In the genomic region with DNA sequence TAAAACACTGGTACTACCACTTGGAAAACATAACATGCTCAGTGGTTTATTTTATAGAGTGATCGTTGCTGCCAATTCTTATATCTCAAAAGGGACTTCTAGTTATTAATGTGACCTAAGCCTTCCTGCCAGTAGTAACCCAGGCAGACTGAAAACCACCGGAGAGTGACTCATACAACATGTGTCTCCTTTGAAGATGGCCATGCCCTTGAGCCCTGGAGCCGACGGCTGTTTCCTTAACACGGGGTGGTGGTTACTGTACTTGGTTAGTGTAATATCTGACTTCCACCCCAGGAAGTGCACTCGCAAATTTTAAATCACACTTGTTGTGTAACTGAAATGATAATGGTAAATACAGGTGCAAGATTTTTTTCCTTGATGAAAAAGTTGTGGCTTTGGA, we compare ENCODE assay signal across 9 cellular contexts. TPM values are rescaled to one million over a fixed set of nuclear protein-coding genes. Genes with fewer than 3 reads are reported as not detected.
DNase-seq lines count a peak whose midpoint lies in the region; ATAC-seq, FAIRE-seq and TF ChIP-seq lines count a peak whose summit lies in the region.
"Had no signal": no experiment of that assay in that cellular context is flagged by ENCODE, and none has a peak within 500 bp of the region (broad histone marks: within the 10 kb centered on the region; RNA-seq: fewer than 3 reads in every experiment).

No MANE protein-coding gene starts in this region.

- peaks cover 34% of the 10 kb centered on the region for H3F3A ChIP-seq in PC-9 (ENCODE audit: insufficient read depth, low read depth)

- intact Hi-C loops in activated CD4-positive, alpha-beta T cell treated with anti-CD3 and anti-CD28 coated beads for 36 hours (cut with DNase I, micrococcal nuclease) = no loop called here
- intact Hi-C loops in PC-9 (cut with micrococcal nuclease; ENCODE audit: unreplicated experiment) = loop anchor here (10.0 kb wide), 1 partner anchor 101 kb away; no protein-coding TSS in a partner anchor

- TF ChIP-seq CTCF in PC-9 (conservative IDR thresholded peaks at IDR 0.05) (no peak), fibroblast of villous mesenchyme (IDR thresholded peaks at IDR 0.05; ENCODE audit: insufficient read depth, low read depth, low read length) (no peak), coronary artery (IDR thresholded peaks at IDR 0.05) (no peak)

- no peaks in the 10 kb centered on the region for H3K4me1 Mint-ChIP-seq in activated CD4-positive, alpha-beta T cell treated with anti-CD3 and anti-CD28 coated beads for 36 hours

- no peaks in the 10 kb centered on the region for H4K20me1 ChIP-seq in PC-9 (ENCODE audit: insufficient read depth)

- H3K36me3 ChIP-seq in PC-9 (ENCODE audit: low read depth) (no peaks in the 10 kb centered on the region), small intestine (ENCODE audit: control insufficient read depth in 2 of 2, insufficient read depth in 2 of 2, low read length in 2 of 2) (no peaks in the 10 kb centered on the region)

- H2AFZ ChIP-seq in PC-9 = no peak overlapping the region

- H3K27me3 Mint-ChIP-seq in activated CD4-positive, alpha-beta T cell treated with anti-CD3 and anti-CD28 coated beads for 36 hours = peaks cover 29% of the 10 kb centered on the region

- no peaks in the 10 kb centered on the region for H3K9me3 Mint-ChIP-seq in activated CD4-positive, alpha-beta T cell treated with anti-CD3 and anti-CD28 coated beads for 36 hours (ENCODE audit: low read depth)

- H3K4me3 Mint-ChIP-seq in activated CD4-positive, alpha-beta T cell treated with anti-CD3 and anti-CD28 coated beads for 36 hours = no peak overlapping the region

- H3K9me2 ChIP-seq in PC-9 (ENCODE audit: insufficient read depth) = no peaks in the 10 kb centered on the region

- no peak overlapping the region; the same call in 1 of the 2 replicates for H3K4me3 ChIP-seq in PC-9
- no peak overlapping the region for H3K4me3 ChIP-seq in fibroblast of villous mesenchyme (ENCODE audit: low read depth, low read length)
- H3K4me3 ChIP-seq in small intestine (ENCODE audit: low read depth in 1 of 2, low read length in 2 of 2) = no peak overlapping the region
- H3K4me3 ChIP-seq in coronary artery = no peak overlapping the region

- CTCF ChIA-PET in activated CD4-positive, alpha-beta T cell treated with anti-CD3 and anti-CD28 coated beads for 36 hours (lab: Charles Lee) = no interaction called here
- CTCF ChIA-PET in PC-9 (lab: Charles Lee) = no interaction called here

- no peaks in the 10 kb centered on the region for H3K79me2 ChIP-seq in PC-9 (ENCODE audit: low read depth)

- POLR2A ChIA-PET in activated CD4-positive, alpha-beta T cell treated with anti-CD3 and anti-CD28 coated beads for 36 hours (lab: Charles Lee) = no interaction called here
- POLR2A ChIA-PET in PC-9 (lab: Charles Lee; ENCODE audit: unreplicated experiment) = interaction anchor here (0.6 kb wide), 1 partner anchor 196 kb away, joined by 5 read pairs; no protein-coding TSS in a partner anchor

- peak overlapping the region; percentile 76 for H3K4me2 ChIP-seq in PC-9

- no peak overlapping the region for H3K27ac Mint-ChIP-seq in activated CD4-positive, alpha-beta T cell treated with anti-CD3 and anti-CD28 coated beads for 36 hours

- H3K4me1 ChIP-seq in PC-9 (replicated peaks; ENCODE audit: insufficient read depth) (peaks cover 37% of the 10 kb centered on the region), small intestine (ENCODE audit: control insufficient read depth in 2 of 2, insufficient read depth in 1 of 2, low read depth in 1 of 2, low read length in 1 of 2) (no peaks in the 10 kb centered on the region)

- H3K9me3 ChIP-seq in PC-9 (ENCODE audit: insufficient read depth, low read depth) = no peaks in the 10 kb centered on the region
- no peaks in the 10 kb centered on the region for H3K9me3 ChIP-seq in small intestine (ENCODE audit: control insufficient read depth, low read depth)

- ATAC-seq in activated CD4-positive, alpha-beta T cell treated with anti-CD3 and anti-CD28 coated beads for 36 hours = peak; percentile 79
- no peak for ATAC-seq in GM18909 (IDR thresholded peaks at IDR 0.05; ENCODE audit: poor library complexity, unreplicated experiment)

- 13 to 32% (median 16%) methylated on average over 6 of the region's 6 CpGs for WGBS in small intestine, 3 donors

- FAIRE-seq in small intestine (lab: Jason Lieb, UNC) = no peak

- H3K27me3 ChIP-seq in PC-9 (ENCODE audit: insufficient read depth, low read depth) (no peaks in the 10 kb centered on the region), small intestine (ENCODE audit: control insufficient read depth in 2 of 2, insufficient read depth in 2 of 2, low read length in 2 of 2) (no peaks in the 10 kb centered on the region)

- BruUV-seq in PC-9 (replicated peaks; lab: Mats Ljungman, UMichigan) = no TSS peak

- peak; percentile 17 for DNase-seq in activated CD4-positive, alpha-beta T cell treated with anti-CD3 and anti-CD28 coated beads for 36 hours
- no peak for DNase-seq in activated CD4-positive, alpha-beta T cell treated with anti-CD3 and anti-CD28 coated beads, Interleukin-2, amount 50 U/mL, for 4 hours
- DNase-seq in PC-9 (peak; percentile 58 to 90), fibroblast of villous mesenchyme (ENCODE audit: low read depth) (peak; percentile 36), small intestine (peak; percentile 5), coronary artery (ENCODE audit: low spot score) (no peak)
- DNase-seq in stimulated activated CD4-positive, alpha-beta T cell treated with anti-CD3 and anti-CD28 coated beads, Interleukin-2, amount 100 ng/mL, for 48 hours = no peak
- DNase-seq: NCI-H1048 had no signal

- H3K36me3 Mint-ChIP-seq in activated CD4-positive, alpha-beta T cell treated with anti-CD3 and anti-CD28 coated beads for 36 hours (ENCODE audit: low read depth) = no peaks in the 10 kb centered on the region

- H3K27ac ChIP-seq in PC-9 (peak overlapping the region; percentile 92), small intestine (ENCODE audit: low read depth in 1 of 2, low read length in 1 of 2) (no peak overlapping the region), coronary artery (no peak overlapping the region)

RNA-seq across cellular contexts. Expression of a gene that starts 30.5 kb away (rescaled TPM):
- total RNA-seq in activated CD4-positive, alpha-beta T cell treated with anti-CD3 and anti-CD28 coated beads for 36 hours = under 1 TPM; 0.34 to 0.35 TPM
- total RNA-seq in PC-9 (2021) = 5.6 and 5.8 TPM in 2 replicates
- under 0.01 and 0.43 TPM in 2 replicates for total RNA-seq in fibroblast of villous mesenchyme
- under 1 TPM in 1 of 3 donors, not detected in 2; 0.21 TPM for polyA plus RNA-seq in small intestine

Comparison
In these comparisons a context has a peak if more than half of its experiments do, and no peak if none do; other contexts are left out.
1. DNase-seq: peak in activated CD4-positive, alpha-beta T cell treated with anti-CD3 and anti-CD28 coated beads for 36 hours (single experiment), PC-9 (2 of 2), fibroblast of villous mesenchyme (single experiment) and small intestine (single experiment); none in activated CD4-positive, alpha-beta T cell treated with anti-CD3 and anti-CD28 coated beads, Interleukin-2, amount 50 U/mL, for 4 hours (0 of 2), stimulated activated CD4-positive, alpha-beta T cell treated with anti-CD3 and anti-CD28 coated beads, Interleukin-2, amount 100 ng/mL, for 48 hours (0 of 2) and coronary artery (single experiment).